Comparison of ENCODE assay signal across 19 cellular contexts in the genomic region with DNA sequence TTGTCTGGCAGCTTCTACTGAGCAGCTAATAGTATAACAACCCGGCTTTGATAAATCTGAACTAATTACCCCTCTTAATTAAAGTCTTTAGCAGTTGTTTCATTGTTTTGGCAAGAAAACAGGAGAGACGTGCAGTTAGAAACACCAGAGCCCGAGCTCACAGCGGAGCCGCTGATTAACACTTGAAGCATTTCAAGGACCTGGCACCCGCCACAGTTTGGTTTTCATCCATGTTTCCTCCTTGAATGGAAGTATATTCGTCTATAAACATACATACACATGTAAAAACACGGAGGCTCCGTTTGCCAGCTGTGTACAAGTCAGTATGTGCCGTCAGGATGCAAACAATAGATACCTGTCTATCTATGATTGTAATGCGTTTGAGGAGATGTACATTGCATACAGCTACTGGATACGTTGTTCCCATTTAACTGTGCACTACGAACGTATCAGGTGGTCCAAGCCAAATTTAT. TPM values are rescaled to one million over a fixed set of nuclear protein-coding genes. Genes with fewer than 3 reads are reported as not detected.
DNase-seq lines count a peak whose midpoint lies in the region; ATAC-seq and TF ChIP-seq lines count a peak whose summit lies in the region.
"Had no signal": no experiment of that assay in that cellular context is flagged by ENCODE, and none has a peak within 500 bp of the region (broad histone marks: within the 10 kb centered on the region; RNA-seq: fewer than 3 reads in every experiment).

No MANE protein-coding gene starts in this region.

- H3K9me3 ChIP-seq in endodermal cell (ENCODE audit: control insufficient read depth, low read length) = no peaks in the 10 kb centered on the region
- H3K9me3 ChIP-seq in neural cell (ENCODE audit: low read length) = no peaks in the 10 kb centered on the region
- H3K9me3 ChIP-seq: pancreas had no signal

- no peaks in the 10 kb centered on the region for H4K20me1 ChIP-seq in neural cell (ENCODE audit: insufficient read depth)

- H3K4me3 ChIP-seq in endodermal cell (ENCODE audit: low read length) = peak overlapping the region; percentile 74
- peak overlapping the region; percentile 27 for H3K4me3 ChIP-seq in neural cell (ENCODE audit: low read length)

- no peak overlapping the region for H3K27ac ChIP-seq in endodermal cell (ENCODE audit: low read depth, low read length)
- H3K27ac ChIP-seq in neural cell (ENCODE audit: low read length) = no peak overlapping the region
- H3K27ac ChIP-seq: pancreas had no signal

- H3K4me1 Mint-ChIP-seq in endodermal cell = peaks cover 29% of the 10 kb centered on the region

- ATAC-seq in HG02840 (IDR thresholded peaks at IDR 0.05; ENCODE audit: low FRiP score, unreplicated experiment) (no peak), HG03045 (IDR thresholded peaks at IDR 0.05; ENCODE audit: unreplicated experiment) (no peak), GM19452 (IDR thresholded peaks at IDR 0.05; ENCODE audit: unreplicated experiment) (no peak)

- H3K9me3 Mint-ChIP-seq in endodermal cell = no peaks in the 10 kb centered on the region

- no peak overlapping the region for H3K27ac Mint-ChIP-seq in endodermal cell
- H3K27ac Mint-ChIP-seq: activated naive CD8-positive, alpha-beta T cell treated with anti-CD3 and anti-CD28 coated beads, Interleukin-2, amount 50 U/mL, for 24 hours; memory B cell had no signal

- no peak overlapping the region for H2AFZ ChIP-seq in neural cell (ENCODE audit: low read depth, low read length)

- 8 to 15% methylated on average over 10 to 14 of the region's 14 CpGs for WGBS in endodermal cell (ENCODE audit: insufficient coverage in 1 of 2, insufficient read length in 1 of 2), 2 experiments

- H3K36me3 ChIP-seq in endodermal cell (ENCODE audit: control insufficient read depth, insufficient read depth, low read length) = no peaks in the 10 kb centered on the region
- no peaks in the 10 kb centered on the region for H3K36me3 ChIP-seq in neural cell (ENCODE audit: insufficient read depth, low read length)
- H3K36me3 ChIP-seq: pancreas had no signal

- peaks cover 82% of the 10 kb centered on the region for H3K79me2 ChIP-seq in neural cell (replicated peaks; ENCODE audit: insufficient read depth, low read length)

- H3K27me3 Mint-ChIP-seq in endodermal cell (ENCODE audit: insufficient read depth) = peaks cover 96% of the 10 kb centered on the region

- H3K9me2 ChIP-seq in neural cell (ENCODE audit: insufficient read depth, low read length) = no peaks in the 10 kb centered on the region

- H3K4me3 Mint-ChIP-seq in endodermal cell = peak overlapping the region; percentile 70
- H3K4me3 Mint-ChIP-seq: activated naive CD8-positive, alpha-beta T cell treated with anti-CD3 and anti-CD28 coated beads, Interleukin-2, amount 50 U/mL, for 24 hours; memory B cell had no signal

- H3K9ac ChIP-seq in endodermal cell (ENCODE audit: extremely low read depth, low read length, poor library complexity, severe bottlenecking) = no peak overlapping the region
- no peak overlapping the region for H3K9ac ChIP-seq in neural cell (ENCODE audit: low read length)

- TF ChIP-seq CTCF in endodermal cell (conservative IDR thresholded peaks at IDR 0.05) = no peak
- no peak for TF ChIP-seq CTCF in neural cell (IDR thresholded peaks at IDR 0.05; ENCODE audit: poor library complexity, severe bottlenecking)

- H3K4me1 ChIP-seq in endodermal cell (ENCODE audit: control insufficient read depth, insufficient read depth, low read length) = no peaks in the 10 kb centered on the region

- TF ChIP-seq RAD21 in neural cell (conservative IDR thresholded peaks at IDR 0.05) = no peak

- H3K27me3 ChIP-seq in endodermal cell (ENCODE audit: control insufficient read depth, insufficient read depth, low read length, poor library complexity, severe bottlenecking) (peaks cover 99% of the 10 kb centered on the region), neural cell (ENCODE audit: insufficient read depth, low read depth, low read length) (peaks cover 68% of the 10 kb centered on the region)

- DNase-seq in DMS53 treated with DMSO at 0.1 percent for 48 hours (lab: John Stamatoyannopoulos, UW; ENCODE audit: unreplicated experiment) (peak; percentile 37), NCI-H1092 (lab: John Stamatoyannopoulos, UW) (peak; percentile 17), endodermal cell (peak; percentile 63), CD1c-positive myeloid dendritic cell (ENCODE audit: extremely low spot score) (no peak)
- DNase-seq: activated CD4-positive, alpha-beta T cell treated with anti-CD3 and anti-CD28 coated beads for 4 hours; activated naive CD8-positive, alpha-beta T cell treated with anti-CD3 and anti-CD28 coated beads, Interleukin-2, amount 50 U/mL, for 24 hours; DMS79 treated with DMSO at 0.1 percent for 48 hours; MV-4-11 had no signal

- H3K36me3 Mint-ChIP-seq in endodermal cell (ENCODE audit: low read depth) = no peaks in the 10 kb centered on the region

- no peak for TF ChIP-seq EP300 in neural cell (conservative IDR thresholded peaks at IDR 0.05; ENCODE audit: poor library complexity, severe bottlenecking)

- H3F3A ChIP-seq in neural cell (ENCODE audit: insufficient read depth, low read length, poor library complexity, severe bottlenecking) = no peaks in the 10 kb centered on the region

- H3K4me2 ChIP-seq in neural cell (ENCODE audit: low read length) = no peak overlapping the region

TF ChIP-seq in neural cell, 6 proteins besides CTCF, POLR2A, EP300 and RAD21:
- TF ChIP-seq EZH2 (IDR thresholded peaks at IDR 0.05; ENCODE audit: borderline replicate concordance, insufficient read depth, low read length, poor library complexity, severe bottlenecking) (no peak), SMC3 (conservative IDR thresholded peaks at IDR 0.05; ENCODE audit: poor library complexity) (no peak), MXI1 (conservative IDR thresholded peaks at IDR 0.05; ENCODE audit: poor library complexity, severe bottlenecking) (no peak), TAF1 (IDR thresholded peaks at IDR 0.05; ENCODE audit: low read depth) (no peak), POLR2AphosphoS5 (IDR thresholded peaks at IDR 0.05) (no peak)
- TF ChIP-seq, protein P1, sequence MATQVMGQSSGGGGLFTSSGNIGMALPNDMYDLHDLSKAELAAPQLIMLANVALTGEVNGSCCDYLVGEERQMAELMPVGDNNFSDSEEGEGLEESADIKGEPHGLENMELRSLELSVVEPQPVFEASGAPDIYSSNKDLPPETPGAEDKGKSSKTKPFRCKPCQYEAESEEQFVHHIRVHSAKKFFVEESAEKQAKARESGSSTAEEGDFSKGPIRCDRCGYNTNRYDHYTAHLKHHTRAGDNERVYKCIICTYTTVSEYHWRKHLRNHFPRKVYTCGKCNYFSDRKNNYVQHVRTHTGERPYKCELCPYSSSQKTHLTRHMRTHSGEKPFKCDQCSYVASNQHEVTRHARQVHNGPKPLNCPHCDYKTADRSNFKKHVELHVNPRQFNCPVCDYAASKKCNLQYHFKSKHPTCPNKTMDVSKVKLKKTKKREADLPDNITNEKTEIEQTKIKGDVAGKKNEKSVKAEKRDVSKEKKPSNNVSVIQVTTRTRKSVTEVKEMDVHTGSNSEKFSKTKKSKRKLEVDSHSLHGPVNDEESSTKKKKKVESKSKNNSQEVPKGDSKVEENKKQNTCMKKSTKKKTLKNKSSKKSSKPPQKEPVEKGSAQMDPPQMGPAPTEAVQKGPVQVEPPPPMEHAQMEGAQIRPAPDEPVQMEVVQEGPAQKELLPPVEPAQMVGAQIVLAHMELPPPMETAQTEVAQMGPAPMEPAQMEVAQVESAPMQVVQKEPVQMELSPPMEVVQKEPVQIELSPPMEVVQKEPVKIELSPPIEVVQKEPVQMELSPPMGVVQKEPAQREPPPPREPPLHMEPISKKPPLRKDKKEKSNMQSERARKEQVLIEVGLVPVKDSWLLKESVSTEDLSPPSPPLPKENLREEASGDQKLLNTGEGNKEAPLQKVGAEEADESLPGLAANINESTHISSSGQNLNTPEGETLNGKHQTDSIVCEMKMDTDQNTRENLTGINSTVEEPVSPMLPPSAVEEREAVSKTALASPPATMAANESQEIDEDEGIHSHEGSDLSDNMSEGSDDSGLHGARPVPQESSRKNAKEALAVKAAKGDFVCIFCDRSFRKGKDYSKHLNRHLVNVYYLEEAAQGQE (IDR thresholded peaks at IDR 0.05; ENCODE audit: borderline replicate concordance) = no peak

RNA-seq across cellular contexts. Expression of a gene that starts 3.9 kb away (rescaled TPM):
- under 1 TPM in 1 of 2 donors, not detected in 1; 0.22 TPM for total RNA-seq in endodermal cell
- polyA plus RNA-seq in endodermal cell (2013, experiment 1 of 2) = 3.4 TPM
- 1.8 TPM for polyA plus RNA-seq in endodermal cell (2013, experiment 2 of 2)
- 0.78 and 1.1 TPM in 2 replicates for polyA plus RNA-seq in neural cell
- 1.3 and 2.9 TPM in 2 replicates for polyA minus RNA-seq in neural cell
- total RNA-seq: chondrocyte; epithelial cell of proximal tubule; pancreas; T-helper 1 cell treated with Interleukin-12 subunit alpha and Interleukin-12 subunit beta and Interleukin-4 antibody, amounts not matched to agents 30 ng/mL and 1 ng/mL, for 36 hours; ureter had no signal
- polyA plus RNA-seq: BJ, pancreas had no signal
